In genomic region chr9:120997502-120997901, GRCh38 we compare ENCODE assay signal across 17 cellular contexts. TPM values are rescaled to one million over a fixed set of nuclear protein-coding genes. Genes with fewer than 3 reads are reported as not detected.
DNase-seq lines count a peak whose midpoint lies in the region; ATAC-seq, FAIRE-seq and TF ChIP-seq lines count a peak whose summit lies in the region.
"Had no signal": no experiment of that assay in that cellular context is flagged by ENCODE, and none has a peak within 500 bp of the region (broad histone marks: within the 10 kb centered on the region; RNA-seq: fewer than 3 reads in every experiment).

No MANE protein-coding gene starts in this region.

- H3K36me3 ChIP-seq in GM23338 (ENCODE audit: insufficient read depth) (no peaks in the 10 kb centered on the region), HepG2 (replicated peaks in 1 of 2; ENCODE audit: control insufficient read depth in 1 of 2, insufficient read depth in 2 of 2, low read length in 2 of 2) (peaks cover 3 to 22% of the 10 kb centered on the region in 2 experiments; a peak in 4 of 5 replicates)

- no peaks in the 10 kb centered on the region for H3K9me3 ChIP-seq in HepG2 (ENCODE audit: low read length)

- H4K20me1 ChIP-seq in GM23338 (replicated peaks; ENCODE audit: insufficient read depth) (no peaks in the 10 kb centered on the region), HepG2 (ENCODE audit: insufficient read depth, low read length) (no peaks in the 10 kb centered on the region)

- peaks cover 1% of the 10 kb centered on the region for H3K27me3 Mint-ChIP-seq in GM23338 (ENCODE audit: insufficient read depth, low read depth, poor library complexity)
- H3K27me3 Mint-ChIP-seq: CD4-positive, alpha-beta memory T cell had no signal

- ATAC-seq in GM23338 = no peak
- ATAC-seq in HepG2 = peak; percentile 49; the same call in 2 of the 3 replicates
- ATAC-seq in HG02642 (IDR thresholded peaks at IDR 0.05; ENCODE audit: poor library complexity, unreplicated experiment) = no peak
- no peak for ATAC-seq in GM21423 (IDR thresholded peaks at IDR 0.05; ENCODE audit: unreplicated experiment)
- ATAC-seq: HCT116 had no signal

- H3F3A ChIP-seq in GM23338 (replicated peaks; ENCODE audit: low read depth) = no peaks in the 10 kb centered on the region

- TF ChIP-seq CTCF in GM23338 (conservative IDR thresholded peaks at IDR 0.05; ENCODE audit: low read depth in 2 of 2) (no peak), HepG2 (CRISPR knock-in tag; IDR thresholded peaks at IDR 0.05) (no peak)

- peak; percentile 80 for FAIRE-seq in H54 (lab: Jason Lieb, UNC)
- FAIRE-seq in HepG2 (lab: Jason Lieb, UNC) = no peak
- FAIRE-seq: GM18507, H1 had no signal

- no peak overlapping the region for H3K27ac Mint-ChIP-seq in GM23338
- H3K27ac Mint-ChIP-seq: H9 had no signal

- H3K36me3 Mint-ChIP-seq in GM23338 (ENCODE audit: low read depth) = no peaks in the 10 kb centered on the region

- H3K4me3 ChIP-seq in GM23338 = no peak overlapping the region
- no peak overlapping the region for H3K4me3 ChIP-seq in HepG2 (replicated peaks in 1 of 3; ENCODE audit: insufficient read depth in 1 of 3, low read depth in 2 of 3, low read length in 3 of 3)

- no peak overlapping the region for H3K9ac ChIP-seq in HepG2 (ENCODE audit: insufficient read depth, low read depth, low read length)

- H3K4me3 Mint-ChIP-seq in GM23338 = no peak overlapping the region
- H3K4me3 Mint-ChIP-seq: CD4-positive, alpha-beta memory T cell; H9 had no signal

- POLR2A ChIA-PET in HepG2 (lab: Yijun Ruan, JAX) = no interaction called here

- WGBS in HepG2 (ENCODE audit: low lambda C conversion rate) = 77% methylated on average over 7 of the region's 7 CpGs

- H3K79me2 ChIP-seq in GM23338 (replicated peaks; ENCODE audit: insufficient read depth) = no peaks in the 10 kb centered on the region
- no peaks in the 10 kb centered on the region for H3K79me2 ChIP-seq in HepG2 (ENCODE audit: insufficient read depth, low read length)

- intact Hi-C loops in HepG2 (cut with micrococcal nuclease; ENCODE audit: unreplicated experiment) = no loop called here

- TF ChIP-seq EP300 in HepG2 (IDR thresholded peaks at IDR 0.05; ENCODE audit: low read depth in 2 of 2, low read length in 2 of 2) = no peak
- no peak for TF ChIP-seq EP300 in HepG2 (CRISPR knock-in tag; IDR thresholded peaks at IDR 0.05; ENCODE audit: borderline replicate concordance)

- DNase-seq in GM23338 (ENCODE audit: low spot score) (no peak), H54 (ENCODE audit: insufficient read length, low spot score) (no peak), HepG2 (ENCODE audit: low spot score) (no peak), cerebellar nuclear complex (lab: John Stamatoyannopoulos, UW) (no peak)
- DNase-seq: C1 segment of cervical spinal cord; Calu3; CD4-positive, alpha-beta memory T cell; COR-L47; DMS53; DMS79 treated with DMSO at 0.1 percent for 48 hours; GF-D8; H9 had no signal

- no peaks in the 10 kb centered on the region for H3K9me2 ChIP-seq in GM23338 (ENCODE audit: insufficient read depth)

- peaks cover 5% of the 10 kb centered on the region; the same call in 2 of the 3 replicates for H3K4me1 Mint-ChIP-seq in GM23338
- H3K4me1 Mint-ChIP-seq: CD4-positive, alpha-beta memory T cell had no signal

- H3K9me3 Mint-ChIP-seq in GM23338 = no peaks in the 10 kb centered on the region
- H3K9me3 Mint-ChIP-seq: CD4-positive, alpha-beta memory T cell; H9 had no signal

- H2AFZ ChIP-seq in GM23338 = 0 out of 2 replicates have a peak overlapping the region, but pooled peaks have one; percentile 52
- no peak overlapping the region for H2AFZ ChIP-seq in HepG2 (ENCODE audit: low read length)

- CTCF ChIA-PET in HepG2 (lab: Yijun Ruan, JAX; ENCODE audit: low intra/inter-chr PET ratio, low total read pairs) = no interaction called here

- H3K27me3 ChIP-seq in GM23338 (ENCODE audit: insufficient read depth) (no peaks in the 10 kb centered on the region), HepG2 (ENCODE audit: control insufficient read depth in 1 of 2, insufficient read depth in 2 of 2, low read length in 2 of 2) (no peaks in the 10 kb centered on the region)

- TF ChIP-seq POLR2A in H54 (IDR thresholded peaks at IDR 0.05; ENCODE audit: low read depth, low read length) = no peak
- TF ChIP-seq POLR2A in HepG2 (IDR thresholded peaks at IDR 0.05; ENCODE audit: insufficient read depth in 1 of 2, low read depth in 2 of 2, low read length in 2 of 2) = no peak

- no TSS peak for BruUV-seq in HepG2 (replicated peaks; lab: Mats Ljungman, UMichigan)

- in situ Hi-C loops in HepG2 (cut with HindIII; ENCODE audit: extremely low pct_ligation_motif_present, low pct_unique_long_range_greater_than_20kb) = no loop called here

- H3K4me2 ChIP-seq in GM23338 (no peak overlapping the region), HepG2 (ENCODE audit: low read depth, low read length) (no peak overlapping the region)

- H3K4me1 ChIP-seq in GM23338 (ENCODE audit: insufficient read depth) (no peaks in the 10 kb centered on the region), HepG2 (ENCODE audit: insufficient read depth, low read length) (peaks cover 26% of the 10 kb centered on the region)

- TF ChIP-seq RAD21 in HepG2 (CRISPR knock-in tag; IDR thresholded peaks at IDR 0.05) = no peak

- H3K27ac ChIP-seq in GM23338 (ENCODE audit: low read depth) = no peak overlapping the region
- H3K27ac ChIP-seq in HepG2 (ENCODE audit: extremely low read length, insufficient read depth, low read length) = no peak overlapping the region

TF ChIP-seq in GM23338, 12 proteins besides CTCF, POLR2A, EP300 and RAD21 (continues in another document):
- TF ChIP-seq NANOG (IDR thresholded peaks at IDR 0.05; ENCODE audit: borderline replicate concordance) = no peak

TF ChIP-seq in HepG2, 621 proteins besides CTCF, POLR2A, EP300 and RAD21 (continues in another document):
- no peak for TF ChIP-seq ZNF747 (CRISPR knock-in tag; IDR thresholded peaks at IDR 0.05; ENCODE audit: borderline replicate concordance)
- TF ChIP-seq BRF2 (CRISPR knock-in tag; IDR thresholded peaks at IDR 0.05) = no peak
- TF ChIP-seq ZNF782 (CRISPR knock-in tag; IDR thresholded peaks at IDR 0.05; ENCODE audit: borderline replicate concordance) = no peak
- TF ChIP-seq HNRNPL (IDR thresholded peaks at IDR 0.05; ENCODE audit: low read depth, low read length) = no peak
- no peak for TF ChIP-seq ZNF282 (IDR thresholded peaks at IDR 0.05; ENCODE audit: partially characterized antibody)
- TF ChIP-seq HOMEZ (CRISPR knock-in tag; IDR thresholded peaks at IDR 0.05; ENCODE audit: low read depth) = no peak
- TF ChIP-seq NONO (IDR thresholded peaks at IDR 0.05) = no peak
- TF ChIP-seq NONO (CRISPR knock-in tag; conservative IDR thresholded peaks at IDR 0.05) = no peak

RNA-seq across cellular contexts. Expression of gene C5, which starts 52.6 kb away (rescaled TPM):
- total RNA-seq in GM23338 (2014; rRNA removed; shearing (Covaris generic)) = 0.12 and 0.31 TPM in 2 replicates
- polyA plus RNA-seq in GM23338 (2016; fragmentation: Nextera tagmentation; extraction: Ambion mirVana) (0.09 TPM in 1 of 2 replicates, not detected in the other), HepG2 (2011; rRNA removed) (192 and 242 TPM in 2 replicates)
- 29.8 and 57.6 TPM in 2 replicates for total RNA-seq in HepG2 (2016; rRNA removed; fragmentation: Illumina TruSeq; extraction: Trizol)
- 5.8 and 7.1 TPM in 2 replicates for total RNA-seq in HepG2 (2016; cell fraction: cytosol; rRNA removed; fragmentation: Illumina TruSeq; extraction: Trizol; ENCODE audit: low read depth)
- 28.2 and 56.6 TPM in 2 replicates for total RNA-seq in HepG2 (2016; cell fraction: insoluble cytoplasmic fraction; rRNA removed; fragmentation: Illumina TruSeq; extraction: Trizol)
- 5.7 and 8.3 TPM in 2 replicates for total RNA-seq in HepG2 (2016; cell fraction: membrane; rRNA removed; fragmentation: Illumina TruSeq; extraction: Trizol)
- total RNA-seq in HepG2 (2016; cell fraction: nucleus; rRNA removed; fragmentation: Illumina TruSeq; extraction: Trizol) = 61.5 and 74.8 TPM in 2 replicates
- polyA plus RNA-seq in HepG2 (2011; cell fraction: cytosol; rRNA removed) = 79.8 and 172 TPM in 2 replicates
- 116 and 151 TPM in 2 replicates for polyA plus RNA-seq in HepG2 (2011; cell fraction: nucleus; rRNA removed)
- 82.5 and 211 TPM in 2 replicates for polyA plus RNA-seq in HepG2 (2012)
- 1.4 and 1.8 TPM in 2 replicates for polyA plus RNA-seq in HepG2 (2016; cell fraction: cytosol; fragmentation: Illumina TruSeq; extraction: Trizol; ENCODE audit: low read depth)
- 14.3 and 16.7 TPM in 2 replicates for polyA plus RNA-seq in HepG2 (2016; cell fraction: insoluble cytoplasmic fraction; fragmentation: Illumina TruSeq; extraction: Trizol; ENCODE audit: low read depth)
- polyA plus RNA-seq in HepG2 (2016; cell fraction: membrane; fragmentation: Illumina TruSeq; extraction: Trizol; ENCODE audit: low read depth) = 2.3 and 2.7 TPM in 2 replicates
- polyA plus RNA-seq in HepG2 (2016; cell fraction: nucleus; fragmentation: Illumina TruSeq; extraction: Trizol; ENCODE audit: insufficient read depth, low read depth) = 55.2 and 57.5 TPM in 2 replicates
- 1.5 and 59.8 TPM in 2 replicates for polyA minus RNA-seq in HepG2 (2011; rRNA and poly(A)+ RNA removed; ENCODE audit: low replicate concordance)
- polyA minus RNA-seq in HepG2 (2011; cell fraction: cytosol; rRNA and poly(A)+ RNA removed) = 115 and 233 TPM in 2 replicates
- 307 and 447 TPM in 2 replicates for polyA minus RNA-seq in HepG2 (2011; cell fraction: nucleus; rRNA and poly(A)+ RNA removed)
